1 cellular context compared by ENCODE assay signal in genomic region chr22:17633217-17633997, GRCh38.
TF ChIP-seq lines count a peak whose summit lies in the region.

No MANE protein-coding gene starts in this region.

TF ChIP-seq in K562, 482 proteins besides CTCF, POLR2A, EP300 and RAD21 (continued from another document and continues in another):
- TF ChIP-seq NFE2 (IDR thresholded peaks at IDR 0.05; ENCODE audit: low read depth) (peak; percentile 98), ZNF740 (CRISPR knock-in tag; IDR thresholded peaks at IDR 0.05) (no peak), ZNF740 (tag; IDR thresholded peaks at IDR 0.05) (no peak), ZNF174 (CRISPR knock-in tag; IDR thresholded peaks at IDR 0.05) (peak; percentile 3; the same call in 1 of the 2 replicates), POLR2G (IDR thresholded peaks at IDR 0.05; ENCODE audit: low read depth, low read length) (no peak), CHD2 (IDR thresholded peaks at IDR 0.05; ENCODE audit: low read depth, low read length) (no peak), ZBTB7A (IDR thresholded peaks at IDR 0.05; ENCODE audit: borderline replicate concordance, control insufficient read depth, low read depth, low read length) (no peak), ZNF717 (CRISPR knock-in tag; IDR thresholded peaks at IDR 0.05) (no peak), E2F3 (CRISPR knock-in tag; IDR thresholded peaks at IDR 0.05) (no peak), ZNF239 (CRISPR knock-in tag; IDR thresholded peaks at IDR 0.05) (no peak), TAF9B (IDR thresholded peaks at IDR 0.05; ENCODE audit: partially characterized antibody) (peak; percentile 69), IRF2 (CRISPR knock-in tag; IDR thresholded peaks at IDR 0.05) (no peak), KLF1 (tag; IDR thresholded peaks at IDR 0.05) (no peak), CREB1 (IDR thresholded peaks at IDR 0.05) (no peak), CREB1 (CRISPR knock-in tag; IDR thresholded peaks at IDR 0.05) (no peak), AFF4 (CRISPR knock-in tag; IDR thresholded peaks at IDR 0.05) (no peak), ZNF23 (CRISPR knock-in tag; IDR thresholded peaks at IDR 0.05) (no peak), ZNF695 (CRISPR knock-in tag; IDR thresholded peaks at IDR 0.05) (no peak), SP1 (CRISPR knock-in tag; IDR thresholded peaks at IDR 0.05) (no peak), ZKSCAN8 (CRISPR knock-in tag; IDR thresholded peaks at IDR 0.05) (peak; percentile 69; the same call in 1 of the 2 replicates), ZBTB12 (CRISPR knock-in tag; IDR thresholded peaks at IDR 0.05) (no peak), ZNF511 (CRISPR knock-in tag; IDR thresholded peaks at IDR 0.05) (no peak), PATZ1 (CRISPR knock-in tag; IDR thresholded peaks at IDR 0.05; ENCODE audit: borderline replicate concordance) (no peak), ZNF408 (CRISPR knock-in tag; IDR thresholded peaks at IDR 0.05; ENCODE audit: low read depth) (no peak), ETV6 (IDR thresholded peaks at IDR 0.05; ENCODE audit: borderline replicate concordance in 1 of 2, low read depth in 2 of 2, low read length in 1 of 2) (no peak), ETV6 (CRISPR knock-in tag; IDR thresholded peaks at IDR 0.05; ENCODE audit: borderline replicate concordance) (no peak), GTF2F1 (IDR thresholded peaks at IDR 0.05; ENCODE audit: low read depth, low read length) (no peak), ZNF24 (IDR thresholded peaks at IDR 0.05) (peak; percentile 50), BCLAF1 (IDR thresholded peaks at IDR 0.05; ENCODE audit: borderline replicate concordance in 1 of 2, control insufficient read depth in 1 of 2, low read depth in 2 of 2, low read length in 1 of 2) (no peak), CAMTA2 (CRISPR knock-in tag; conservative IDR thresholded peaks at IDR 0.05) (no peak), SFPQ (IDR thresholded peaks at IDR 0.05; ENCODE audit: low read depth, low read length) (no peak), TEAD4 (IDR thresholded peaks at IDR 0.05; ENCODE audit: low read length) (no peak; the same call in 1 of the 2 replicates), TEAD4 (CRISPR knock-in tag; IDR thresholded peaks at IDR 0.05; ENCODE audit: borderline replicate concordance) (no peak), PKNOX1 (IDR thresholded peaks at IDR 0.05) (peak; percentile 28; the same call in 1 of the 2 replicates), ZBTB5 (IDR thresholded peaks at IDR 0.05) (no peak), CREB3 (tag; conservative IDR thresholded peaks at IDR 0.05; ENCODE audit: low read depth) (peak; percentile 14), SMARCA5 (IDR thresholded peaks at IDR 0.05) (no peak), LCOR (CRISPR knock-in tag; IDR thresholded peaks at IDR 0.05) (no peak), CEBPZ (IDR thresholded peaks at IDR 0.05; ENCODE audit: borderline replicate concordance, low read depth, low read length) (no peak), NCOR1 (IDR thresholded peaks at IDR 0.05) (peak; percentile 50)
